11 cellular contexts compared by ENCODE assay signal in the genomic region with DNA sequence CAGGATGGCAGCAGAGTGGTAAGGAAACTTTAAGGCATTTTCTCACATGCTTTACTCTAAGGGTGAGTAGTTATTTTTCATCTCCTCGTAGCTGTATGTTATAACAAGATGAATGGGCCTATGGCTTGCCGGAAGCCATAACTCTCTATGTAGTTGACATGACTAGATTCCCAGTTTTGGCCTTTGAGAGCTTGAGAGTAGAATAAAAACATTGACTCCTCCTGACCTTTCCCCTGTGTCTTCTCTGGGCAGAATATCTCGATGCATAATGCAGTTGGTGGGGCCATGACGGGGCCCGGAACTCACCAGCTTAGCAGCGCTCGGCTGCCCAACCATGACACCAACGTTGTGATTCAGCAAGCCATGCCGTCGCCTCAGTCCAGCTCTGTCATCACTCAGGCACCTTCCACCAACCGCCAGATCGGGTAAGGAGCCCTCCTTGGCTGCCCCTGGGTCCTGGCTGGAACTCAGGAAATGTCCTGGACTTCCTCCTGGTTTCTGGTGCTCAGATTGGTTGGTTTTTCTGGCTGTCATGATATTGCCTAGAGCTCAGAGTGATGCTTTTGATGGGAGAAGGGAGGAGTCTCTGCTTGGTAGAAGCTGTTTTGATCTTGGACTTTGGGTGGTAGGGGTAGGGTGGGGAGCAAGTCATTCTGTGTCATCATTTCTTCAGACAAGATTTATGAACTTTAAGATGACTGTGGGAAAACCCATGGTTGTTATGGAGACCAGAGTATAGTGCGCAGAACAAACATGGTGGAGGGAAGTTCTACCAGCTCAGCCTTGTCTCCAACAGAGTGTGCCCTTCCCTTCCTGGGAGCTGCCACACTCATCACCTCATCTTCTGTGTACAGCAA.
DNase-seq lines count a peak whose midpoint lies in the region; ATAC-seq and TF ChIP-seq lines count a peak whose summit lies in the region.
"Had no signal": no experiment of that assay in that cellular context is flagged by ENCODE, and none has a peak within 500 bp of the region (broad histone marks: within the 10 kb centered on the region; RNA-seq: fewer than 3 reads in every experiment).

No MANE protein-coding gene starts in this region.

- DNase-seq in activated CD4-positive, alpha-beta T cell treated with anti-CD3 and anti-CD28 coated beads for 48 hours, result no peak
- no peak for DNase-seq in HCEC 1CT
- no peak for DNase-seq in DMS153 treated with DMSO at 0.1 percent for 48 hours (lab: John Stamatoyannopoulos, UW; ENCODE audit: unreplicated experiment)
- no peak for DNase-seq in NCI-H446 treated with DMSO at 0.1 percent for 48 hours (lab: John Stamatoyannopoulos, UW)
- DNase-seq: NCI-H526 treated with DMSO at 0.1 percent for 48 hours had no signal

- peaks cover 30% of the 10 kb centered on the region for H3K79me2 ChIP-seq in OCI-LY1 (ENCODE audit: insufficient read depth, low read length)

- H3K36me3 ChIP-seq in OCI-LY1 (ENCODE audit: insufficient read depth, low read length), result no peaks in the 10 kb centered on the region; the same call in 1 of the 2 replicates
- H3K36me3 ChIP-seq in skeletal muscle satellite cell (ENCODE audit: insufficient read depth, low read length), result no peaks in the 10 kb centered on the region

- H3K4me1 ChIP-seq in OCI-LY1 (ENCODE audit: insufficient read depth, low read length, severe bottlenecking) (peaks cover 77% of the 10 kb centered on the region), skeletal muscle satellite cell (ENCODE audit: control insufficient read depth, insufficient read depth, low read length) (peaks cover 47% of the 10 kb centered on the region)

- H3K9me3 ChIP-seq in OCI-LY1 (ENCODE audit: low read length) (no peaks in the 10 kb centered on the region), skeletal muscle satellite cell (replicated peaks; ENCODE audit: low read length) (no peaks in the 10 kb centered on the region)

- TF ChIP-seq CTCF in OCI-LY1 (IDR thresholded peaks at IDR 0.05; ENCODE audit: low read length), result no peak

- peaks cover 19% of the 10 kb centered on the region for H3F3A ChIP-seq in OCI-LY1 (ENCODE audit: insufficient read depth, low read length)

- H3K4me2 ChIP-seq in OCI-LY1 (ENCODE audit: low read length) (peak overlapping the region; percentile 83), skeletal muscle satellite cell (ENCODE audit: low read length) (peak overlapping the region; percentile 50)

- H3K27me3 ChIP-seq in OCI-LY1 (ENCODE audit: insufficient read depth, low read length) (no peaks in the 10 kb centered on the region), skeletal muscle satellite cell (ENCODE audit: control insufficient read depth, insufficient read depth, low read length) (no peaks in the 10 kb centered on the region)

- H3K4me3 ChIP-seq in OCI-LY1 (ENCODE audit: low read depth, low read length, poor library complexity, severe bottlenecking) (peak overlapping the region; percentile 66), skeletal muscle satellite cell (ENCODE audit: low read length) (peak overlapping the region; percentile 25)

- peak overlapping the region; percentile 98 for H3K27ac ChIP-seq in OCI-LY1 (ENCODE audit: low read depth, low read length, poor library complexity, severe bottlenecking)
- H3K27ac ChIP-seq: VCaP had no signal

- no peaks in the 10 kb centered on the region for H4K20me1 ChIP-seq in OCI-LY1 (ENCODE audit: insufficient read depth, low read length)

- ATAC-seq in GM19328 (IDR thresholded peaks at IDR 0.05; ENCODE audit: unreplicated experiment) (peak; percentile 69), HG02798 (IDR thresholded peaks at IDR 0.05; ENCODE audit: poor library complexity, unreplicated experiment) (peak; percentile 53)
- ATAC-seq: activated naive CD4-positive, alpha-beta T cell treated with anti-CD3 and anti-CD28 coated beads, Interleukin-2, amount 50 U/mL, for 72 hours had no signal

- H3K9ac ChIP-seq in OCI-LY1 (ENCODE audit: low read length) (peak overlapping the region; percentile 74), skeletal muscle satellite cell (ENCODE audit: low read depth, low read length) (no peak overlapping the region)

- H3K9me2 ChIP-seq in OCI-LY1 (ENCODE audit: low read depth, low read length), result no peaks in the 10 kb centered on the region

- H2AFZ ChIP-seq in OCI-LY1 (ENCODE audit: low read length), result no peak overlapping the region
